In the genomic region with DNA sequence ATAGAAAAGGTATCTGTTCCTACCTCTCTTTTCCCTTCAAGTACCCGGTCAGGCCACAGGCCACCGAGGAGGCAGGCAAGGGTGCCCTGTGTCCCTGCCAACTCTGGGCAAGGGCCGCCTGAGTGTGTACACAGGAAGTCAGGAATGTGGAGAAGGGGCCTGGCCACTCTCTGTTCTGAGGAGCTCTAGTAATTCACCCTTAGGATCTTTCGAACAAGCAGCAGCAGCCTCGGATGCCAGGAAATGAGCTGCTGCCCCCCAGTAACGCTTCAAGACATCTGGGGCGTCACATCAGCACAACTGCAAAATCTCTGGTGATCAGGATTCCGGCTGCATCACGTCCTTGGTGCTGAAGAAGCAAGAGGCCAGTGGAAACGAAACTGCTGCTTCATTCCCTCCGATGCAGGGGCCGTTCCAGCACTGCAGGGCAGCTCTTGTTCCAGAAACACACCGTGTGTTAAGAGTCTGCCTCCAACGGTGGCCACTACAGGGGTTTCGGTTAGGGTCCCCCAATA, we compare ENCODE assay signal across 8 cellular contexts. TPM values are rescaled to one million over a fixed set of nuclear protein-coding genes. Genes with fewer than 3 reads are reported as not detected.
DNase-seq lines count a peak whose midpoint lies in the region; ATAC-seq and TF ChIP-seq lines count a peak whose summit lies in the region.

No MANE protein-coding gene starts in this region.

- H3K27me3 ChIP-seq in CD4-positive, alpha-beta memory T cell (ENCODE audit: insufficient read depth, low read length) = no peaks in the 10 kb centered on the region
- peaks cover 0 to 3% (median 0%) of the 10 kb centered on the region in 3 donors for H3K27me3 ChIP-seq in psoas muscle (ENCODE audit: insufficient read depth in 3 of 3, low read length in 2 of 3)

- H3K9me3 ChIP-seq in CD4-positive, alpha-beta memory T cell (ENCODE audit: control insufficient read depth in 1 of 2, low read length in 2 of 2) = no peaks in the 10 kb centered on the region
- no peaks in the 10 kb centered on the region for H3K9me3 ChIP-seq in psoas muscle

- peaks cover 17% of the 10 kb centered on the region for H3K4me1 ChIP-seq in CD4-positive, alpha-beta memory T cell (ENCODE audit: insufficient read depth, low read length)
- H3K4me1 ChIP-seq in psoas muscle = peaks cover 11% of the 10 kb centered on the region

- H3K27ac Mint-ChIP-seq in CD4-positive, alpha-beta memory T cell = peak overlapping the region in 4 of 7 donors; percentile 29 to 82 (median 54)
- no peak overlapping the region for H3K27ac Mint-ChIP-seq in WTC11

- 40 to 48% (median 47%) methylated on average over 14 to 15 of the region's 15 CpGs for WGBS in psoas muscle, 3 donors

- TF ChIP-seq CTCF in WTC11 (IDR thresholded peaks at IDR 0.05) (no peak), psoas muscle (IDR thresholded peaks at IDR 0.05) (no peak)

- ATAC-seq in WTC11 (no peak), left cardiac atrium (no peak), psoas muscle (no peak), HG02623 (IDR thresholded peaks at IDR 0.05; ENCODE audit: unreplicated experiment) (no peak), GM21737 (IDR thresholded peaks at IDR 0.05; ENCODE audit: unreplicated experiment) (no peak)

- H3K36me3 Mint-ChIP-seq in CD4-positive, alpha-beta memory T cell = peaks cover 6 to 7% of the 10 kb centered on the region in 2 donors
- H3K36me3 Mint-ChIP-seq in WTC11 = peaks cover 17% of the 10 kb centered on the region

- H3K4me1 Mint-ChIP-seq in CD4-positive, alpha-beta memory T cell = peaks cover 11 to 46% (median 23%) of the 10 kb centered on the region in 4 donors
- peaks cover 44% of the 10 kb centered on the region for H3K4me1 Mint-ChIP-seq in WTC11

- CTCF ChIA-PET in CD4-positive, alpha-beta memory T cell (lab: Charles Lee; ENCODE audit: partially characterized antibody) = interaction anchor here (1.1 kb wide), 1 partner anchor 104 kb away, joined by 5 read pairs; no protein-coding TSS in a partner anchor
- CTCF ChIA-PET in WTC11 (lab: Charles Lee) = interaction anchor here (0.7 to 2.1 kb wide), 2 partner anchors 104 to 632 kb away, joined by 3 to 6 read pairs; no protein-coding TSS in a partner anchor

- H3K9me3 Mint-ChIP-seq in CD4-positive, alpha-beta memory T cell = peaks cover 0 to 1% (median 0%) of the 10 kb centered on the region in 8 donors
- H3K9me3 Mint-ChIP-seq in WTC11 = peaks cover 5% of the 10 kb centered on the region

- H3K4me3 Mint-ChIP-seq in CD4-positive, alpha-beta memory T cell = peak overlapping the region in 2 of 8 donors; percentile 10 to 85
- H3K4me3 Mint-ChIP-seq in WTC11 = peak overlapping the region; percentile 92

- DNase-seq in CD4-positive, alpha-beta memory T cell = no peak
- no peak for DNase-seq in WTC11 (ENCODE audit: low spot score)
- peak; percentile 43 for DNase-seq in left cardiac atrium
- DNase-seq in psoas muscle = no peak
- DNase-seq in islet precursor cell = no peak
- DNase-seq in activated CD4-positive, alpha-beta T cell treated with anti-CD3 and anti-CD28 coated beads for 48 hours = no peak

- H3K27ac ChIP-seq in CD4-positive, alpha-beta memory T cell (ENCODE audit: low read depth, low read length) = no peak overlapping the region
- H3K27ac ChIP-seq in psoas muscle = peak overlapping the region; percentile 74

- no peaks in the 10 kb centered on the region for H3K36me3 ChIP-seq in CD4-positive, alpha-beta memory T cell (ENCODE audit: insufficient read depth, low read length)
- H3K36me3 ChIP-seq in psoas muscle (ENCODE audit: insufficient read depth in 1 of 2, low read depth in 1 of 2) = no peaks in the 10 kb centered on the region

- H3K27me3 Mint-ChIP-seq in CD4-positive, alpha-beta memory T cell = no peaks in the 10 kb centered on the region
- peaks cover 15% of the 10 kb centered on the region for H3K27me3 Mint-ChIP-seq in WTC11 (ENCODE audit: low read depth)

- POLR2A ChIA-PET in CD4-positive, alpha-beta memory T cell (lab: Charles Lee; ENCODE audit: partially characterized antibody) = no interaction called here
- POLR2A ChIA-PET in WTC11 (lab: Charles Lee) = no interaction called here

- no peak overlapping the region for H3K4me3 ChIP-seq in CD4-positive, alpha-beta memory T cell (ENCODE audit: low read length in 2 of 2)
- H3K4me3 ChIP-seq in psoas muscle = peak overlapping the region; percentile 88

- intact Hi-C loops in CD4-positive, alpha-beta memory T cell (cut with micrococcal nuclease) = no loop called here
- intact Hi-C loops in left cardiac atrium (cut with DNase I) (loop anchor here in 1 of 2 donors (10.0 kb wide), 1 partner anchor 105 kb away; no protein-coding TSS in a partner anchor), psoas muscle (cut with DNase I) (no loop called here)

TF ChIP-seq in WTC11, 78 proteins besides CTCF, POLR2A, EP300 and RAD21 (continues in another document):
- TF ChIP-seq ATF3 (CRISPR knock-in tag; conservative IDR thresholded peaks at IDR 0.05) = no peak
- no peak for TF ChIP-seq MYBL2 (CRISPR knock-in tag; IDR thresholded peaks at IDR 0.05)
- TF ChIP-seq, protein P1, sequence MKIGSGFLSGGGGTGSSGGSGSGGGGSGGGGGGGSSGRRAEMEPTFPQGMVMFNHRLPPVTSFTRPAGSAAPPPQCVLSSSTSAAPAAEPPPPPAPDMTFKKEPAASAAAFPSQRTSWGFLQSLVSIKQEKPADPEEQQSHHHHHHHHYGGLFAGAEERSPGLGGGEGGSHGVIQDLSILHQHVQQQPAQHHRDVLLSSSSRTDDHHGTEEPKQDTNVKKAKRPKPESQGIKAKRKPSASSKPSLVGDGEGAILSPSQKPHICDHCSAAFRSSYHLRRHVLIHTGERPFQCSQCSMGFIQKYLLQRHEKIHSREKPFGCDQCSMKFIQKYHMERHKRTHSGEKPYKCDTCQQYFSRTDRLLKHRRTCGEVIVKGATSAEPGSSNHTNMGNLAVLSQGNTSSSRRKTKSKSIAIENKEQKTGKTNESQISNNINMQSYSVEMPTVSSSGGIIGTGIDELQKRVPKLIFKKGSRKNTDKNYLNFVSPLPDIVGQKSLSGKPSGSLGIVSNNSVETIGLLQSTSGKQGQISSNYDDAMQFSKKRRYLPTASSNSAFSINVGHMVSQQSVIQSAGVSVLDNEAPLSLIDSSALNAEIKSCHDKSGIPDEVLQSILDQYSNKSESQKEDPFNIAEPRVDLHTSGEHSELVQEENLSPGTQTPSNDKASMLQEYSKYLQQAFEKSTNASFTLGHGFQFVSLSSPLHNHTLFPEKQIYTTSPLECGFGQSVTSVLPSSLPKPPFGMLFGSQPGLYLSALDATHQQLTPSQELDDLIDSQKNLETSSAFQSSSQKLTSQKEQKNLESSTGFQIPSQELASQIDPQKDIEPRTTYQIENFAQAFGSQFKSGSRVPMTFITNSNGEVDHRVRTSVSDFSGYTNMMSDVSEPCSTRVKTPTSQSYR (CRISPR knock-in tag; IDR thresholded peaks at IDR 0.05) = no peak
- TF ChIP-seq, protein P2, sequence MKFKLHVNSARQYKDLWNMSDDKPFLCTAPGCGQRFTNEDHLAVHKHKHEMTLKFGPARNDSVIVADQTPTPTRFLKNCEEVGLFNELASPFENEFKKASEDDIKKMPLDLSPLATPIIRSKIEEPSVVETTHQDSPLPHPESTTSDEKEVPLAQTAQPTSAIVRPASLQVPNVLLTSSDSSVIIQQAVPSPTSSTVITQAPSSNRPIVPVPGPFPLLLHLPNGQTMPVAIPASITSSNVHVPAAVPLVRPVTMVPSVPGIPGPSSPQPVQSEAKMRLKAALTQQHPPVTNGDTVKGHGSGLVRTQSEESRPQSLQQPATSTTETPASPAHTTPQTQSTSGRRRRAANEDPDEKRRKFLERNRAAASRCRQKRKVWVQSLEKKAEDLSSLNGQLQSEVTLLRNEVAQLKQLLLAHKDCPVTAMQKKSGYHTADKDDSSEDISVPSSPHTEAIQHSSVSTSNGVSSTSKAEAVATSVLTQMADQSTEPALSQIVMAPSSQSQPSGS (CRISPR knock-in tag; IDR thresholded peaks at IDR 0.05; ENCODE audit: borderline replicate concordance, low read depth) = no peak
- no peak for TF ChIP-seq ATF1 (CRISPR knock-in tag; IDR thresholded peaks at IDR 0.05)
- no peak for TF ChIP-seq ZNF317 (CRISPR knock-in tag; IDR thresholded peaks at IDR 0.05; ENCODE audit: borderline replicate concordance, low read depth)
- TF ChIP-seq, protein P3, sequence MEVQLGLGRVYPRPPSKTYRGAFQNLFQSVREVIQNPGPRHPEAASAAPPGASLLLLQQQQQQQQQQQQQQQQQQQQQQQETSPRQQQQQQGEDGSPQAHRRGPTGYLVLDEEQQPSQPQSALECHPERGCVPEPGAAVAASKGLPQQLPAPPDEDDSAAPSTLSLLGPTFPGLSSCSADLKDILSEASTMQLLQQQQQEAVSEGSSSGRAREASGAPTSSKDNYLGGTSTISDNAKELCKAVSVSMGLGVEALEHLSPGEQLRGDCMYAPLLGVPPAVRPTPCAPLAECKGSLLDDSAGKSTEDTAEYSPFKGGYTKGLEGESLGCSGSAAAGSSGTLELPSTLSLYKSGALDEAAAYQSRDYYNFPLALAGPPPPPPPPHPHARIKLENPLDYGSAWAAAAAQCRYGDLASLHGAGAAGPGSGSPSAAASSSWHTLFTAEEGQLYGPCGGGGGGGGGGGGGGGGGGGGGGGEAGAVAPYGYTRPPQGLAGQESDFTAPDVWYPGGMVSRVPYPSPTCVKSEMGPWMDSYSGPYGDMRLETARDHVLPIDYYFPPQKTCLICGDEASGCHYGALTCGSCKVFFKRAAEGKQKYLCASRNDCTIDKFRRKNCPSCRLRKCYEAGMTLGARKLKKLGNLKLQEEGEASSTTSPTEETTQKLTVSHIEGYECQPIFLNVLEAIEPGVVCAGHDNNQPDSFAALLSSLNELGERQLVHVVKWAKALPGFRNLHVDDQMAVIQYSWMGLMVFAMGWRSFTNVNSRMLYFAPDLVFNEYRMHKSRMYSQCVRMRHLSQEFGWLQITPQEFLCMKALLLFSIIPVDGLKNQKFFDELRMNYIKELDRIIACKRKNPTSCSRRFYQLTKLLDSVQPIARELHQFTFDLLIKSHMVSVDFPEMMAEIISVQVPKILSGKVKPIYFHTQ (CRISPR knock-in tag; IDR thresholded peaks at IDR 0.05) = no peak
- no peak for TF ChIP-seq ZNF671 (CRISPR knock-in tag; IDR thresholded peaks at IDR 0.05)
- no peak for TF ChIP-seq ZNF396 (CRISPR knock-in tag; IDR thresholded peaks at IDR 0.05; ENCODE audit: borderline replicate concordance)

RNA-seq across cellular contexts. Expression of gene RAB20, which starts 2.0 kb away (rescaled TPM):
- 1 to 10 TPM; 2.2 to 3.2 TPM for total RNA-seq in CD4-positive, alpha-beta memory T cell
- polyA plus RNA-seq in CD4-positive, alpha-beta memory T cell = 1 to 10 TPM; 2.8 to 5.7 TPM
- total RNA-seq in WTC11 (2021) = 14.3 to 19.0 TPM (median 18.6 TPM) in 3 replicates
- total RNA-seq in left cardiac atrium = 10 to 100 TPM; 12.7 to 24.3 TPM
- total RNA-seq in psoas muscle = 1 to 10 TPM; 2.3 to 6.8 (median 3.0) TPM
- 10 to 100 TPM in 1 of 3 donors, 1 to 10 TPM in 2; 1.2 to 20.5 (median 2.7) TPM for polyA plus RNA-seq in psoas muscle

RNA-seq across cellular contexts. Expression of gene NAXD, which starts 55.9 kb away (rescaled TPM):
- total RNA-seq in CD4-positive, alpha-beta memory T cell = 10 to 100 TPM; 32.6 to 33.4 TPM
- 10 to 100 TPM; 20.4 TPM for polyA plus RNA-seq in CD4-positive, alpha-beta memory T cell
- total RNA-seq in WTC11 (2021) = 26.8 to 29.3 TPM (median 27.9 TPM) in 3 replicates
- total RNA-seq in left cardiac atrium = 10 to 100 TPM; 23.7 to 27.0 TPM
- 10 to 100 TPM; 29.2 to 59.2 (median 29.7) TPM for total RNA-seq in psoas muscle
- 10 to 100 TPM; 26.0 to 36.7 (median 29.6) TPM for polyA plus RNA-seq in psoas muscle
